In genomic region chr1:18197299-18197698, GRCh38 we compare ENCODE assay signal across 20 cellular contexts.
A peak's percentile ranks its signal among the peaks of the same experiment; 100 is the strongest.
DNase-seq lines count a peak whose midpoint lies in the region; ATAC-seq and TF ChIP-seq lines count a peak whose summit lies in the region.
"Had no signal": no experiment of that assay in that cellular context is flagged by ENCODE, and none has a peak within 500 bp of the region (broad histone marks: within the 10 kb centered on the region; RNA-seq: fewer than 3 reads in every experiment).

No MANE protein-coding gene starts in this region.

- no peaks in the 10 kb centered on the region for H3K9me3 ChIP-seq in GM23248 (ENCODE audit: low read depth)
- H3K9me3 ChIP-seq: BLaER1 treated with 17β-estradiol and CSF1 and Interleukin-3, amounts not matched to agents 10 nM and 100 nM had no signal

- DNase-seq in NCI-H82 (lab: John Stamatoyannopoulos, UW) (peak; percentile 43), NCI-H82 treated with DMSO at 0.1 percent for 48 hours (lab: John Stamatoyannopoulos, UW; ENCODE audit: unreplicated experiment) (no peak), GM23248 (peak; percentile 10), neural crest cell (ENCODE audit: low read depth, low spot score) (no peak), D341Med (ENCODE audit: low spot score) (no peak)
- DNase-seq in activated CD8-positive, alpha-beta T cell treated with anti-CD3 and anti-CD28 coated beads, Interleukin-2, amount 10 ng/mL, durations not matched to agents 7 days and 5 days = no peak
- DNase-seq in stimulated activated naive CD8-positive, alpha-beta T cell treated with anti-CD3 and anti-CD28 coated beads, Interleukin-15, Interleukin-2, amounts not matched to agents 100 U/mL and 50 U/mL, for 24 hours = no peak
- DNase-seq: Calu3; CD8-positive, alpha-beta T cell; NCI-H1417; NCI-H1930; NCI-H510A treated with DMSO at 0.1 percent for 48 hours; NCI-H774; PC-9; SIG-M5 had no signal

- no peak overlapping the region for H3K9ac ChIP-seq in GM23248
- H3K9ac ChIP-seq: BLaER1 treated with 17β-estradiol and CSF1 and Interleukin-3, amounts not matched to agents 10 nM and 100 nM had no signal

- no peaks in the 10 kb centered on the region for H3K79me2 ChIP-seq in GM23248 (ENCODE audit: insufficient read depth)

- no peaks in the 10 kb centered on the region for H3F3A ChIP-seq in GM23248 (ENCODE audit: insufficient read depth)

- CTCF ChIA-PET in activated CD8-positive, alpha-beta T cell treated with anti-CD3 and anti-CD28 coated beads, Interleukin-2, amount 10 ng/mL, durations not matched to agents 7 days and 5 days (lab: Charles Lee) = no interaction called here

- in situ Hi-C loops in GM23248 (cut with MboI) = no loop called here

- H3K4me1 Mint-ChIP-seq in neural crest cell = no peaks in the 10 kb centered on the region
- H3K4me1 Mint-ChIP-seq in activated CD8-positive, alpha-beta T cell treated with anti-CD3 and anti-CD28 coated beads, Interleukin-2, amount 10 ng/mL, durations not matched to agents 7 days and 5 days (ENCODE audit: low read depth) = no peaks in the 10 kb centered on the region

- POLR2A ChIA-PET in activated CD8-positive, alpha-beta T cell treated with anti-CD3 and anti-CD28 coated beads, Interleukin-2, amount 10 ng/mL, durations not matched to agents 7 days and 5 days (lab: Charles Lee) = no interaction called here

- H3K27ac ChIP-seq in GM23248 (no peak overlapping the region), angular gyrus (ENCODE audit: low read depth, low read length) (peak overlapping the region; percentile 3)
- H3K27ac ChIP-seq: BLaER1 treated with 17β-estradiol and CSF1 and Interleukin-3, amounts not matched to agents 10 nM and 100 nM; PC-9; RWPE1 had no signal

- no peaks in the 10 kb centered on the region for H3K36me3 Mint-ChIP-seq in neural crest cell (ENCODE audit: low read depth)
- H3K36me3 Mint-ChIP-seq in activated CD8-positive, alpha-beta T cell treated with anti-CD3 and anti-CD28 coated beads, Interleukin-2, amount 10 ng/mL, durations not matched to agents 7 days and 5 days (ENCODE audit: low read depth) = no peaks in the 10 kb centered on the region
- H3K36me3 Mint-ChIP-seq: CD8-positive, alpha-beta T cell had no signal

- no peak for ATAC-seq in activated CD8-positive, alpha-beta T cell treated with anti-CD3 and anti-CD28 coated beads, Interleukin-2, amount 10 ng/mL, durations not matched to agents 7 days and 5 days
- ATAC-seq in stimulated activated naive CD8-positive, alpha-beta T cell treated with anti-CD3 and anti-CD28 coated beads, Interleukin-15, Interleukin-2, amounts not matched to agents 100 U/mL and 50 U/mL, for 24 hours = no peak
- ATAC-seq: CD8-positive, alpha-beta T cell; GM23338 had no signal

- H3K4me3 Mint-ChIP-seq in neural crest cell = no peak overlapping the region
- no peak overlapping the region for H3K4me3 Mint-ChIP-seq in activated CD8-positive, alpha-beta T cell treated with anti-CD3 and anti-CD28 coated beads, Interleukin-2, amount 10 ng/mL, durations not matched to agents 7 days and 5 days
- H3K4me3 Mint-ChIP-seq: CD8-positive, alpha-beta T cell; GM23338; T-helper 1 cell treated with Interleukin-12 subunit alpha and Interleukin-12 subunit beta and Interleukin-4 antibody, amounts not matched to agents 30 μg/mL and 1 μg/mL, for 36 hours had no signal

- peaks cover 68% of the 10 kb centered on the region for H3K27me3 Mint-ChIP-seq in neural crest cell (ENCODE audit: low read depth)
- H3K27me3 Mint-ChIP-seq in activated CD8-positive, alpha-beta T cell treated with anti-CD3 and anti-CD28 coated beads, Interleukin-2, amount 10 ng/mL, durations not matched to agents 7 days and 5 days (ENCODE audit: low read depth) = peaks cover 6% of the 10 kb centered on the region

- H3K9me3 Mint-ChIP-seq in neural crest cell = no peaks in the 10 kb centered on the region
- no peaks in the 10 kb centered on the region for H3K9me3 Mint-ChIP-seq in activated CD8-positive, alpha-beta T cell treated with anti-CD3 and anti-CD28 coated beads, Interleukin-2, amount 10 ng/mL, durations not matched to agents 7 days and 5 days (ENCODE audit: insufficient read depth)
- H3K9me3 Mint-ChIP-seq: CD8-positive, alpha-beta T cell; GM23338; T-helper 1 cell treated with Interleukin-12 subunit alpha and Interleukin-12 subunit beta and Interleukin-4 antibody, amounts not matched to agents 30 μg/mL and 1 μg/mL, for 36 hours had no signal

- peaks cover 21% of the 10 kb centered on the region for H3K27me3 ChIP-seq in GM23248 (replicated peaks; ENCODE audit: insufficient read depth)
- H3K27me3 ChIP-seq: BLaER1 treated with 17β-estradiol and CSF1 and Interleukin-3, amounts not matched to agents 10 nM and 100 nM had no signal

- H3K36me3 ChIP-seq in GM23248 (ENCODE audit: low read depth) = no peaks in the 10 kb centered on the region
- H3K36me3 ChIP-seq: BLaER1 treated with 17β-estradiol and CSF1 and Interleukin-3, amounts not matched to agents 10 nM and 100 nM had no signal

- TF ChIP-seq CTCF in neural crest cell (conservative IDR thresholded peaks at IDR 0.05) = peak; percentile 25

- 23 to 28% methylated on average over 3 of the region's 3 CpGs for WGBS in GM23248 (ENCODE audit: low coverage in 1 of 2, low lambda C conversion rate in 2 of 2, missing lambda C conversion rate in 2 of 2), 2 experiments

- H2AFZ ChIP-seq in GM23248 = no peak overlapping the region
- H2AFZ ChIP-seq: GM23338, PC-9 had no signal

- H3K4me1 ChIP-seq in GM23248 (ENCODE audit: insufficient read depth) = no peaks in the 10 kb centered on the region

- no peak overlapping the region for H3K27ac Mint-ChIP-seq in neural crest cell (ENCODE audit: unreplicated experiment)
- H3K27ac Mint-ChIP-seq in activated CD8-positive, alpha-beta T cell treated with anti-CD3 and anti-CD28 coated beads, Interleukin-2, amount 10 ng/mL, durations not matched to agents 7 days and 5 days = no peak overlapping the region
- H3K27ac Mint-ChIP-seq: CD8-positive, alpha-beta T cell; GM23338; T-helper 1 cell treated with Interleukin-12 subunit alpha and Interleukin-12 subunit beta and Interleukin-4 antibody, amounts not matched to agents 30 μg/mL and 1 μg/mL, for 36 hours had no signal

- no peaks in the 10 kb centered on the region for H3K9me2 ChIP-seq in GM23248 (ENCODE audit: insufficient read depth)

- no peak overlapping the region for H3K4me3 ChIP-seq in GM23248
- H3K4me3 ChIP-seq: BLaER1 treated with 17β-estradiol and CSF1 and Interleukin-3, amounts not matched to agents 10 nM and 100 nM; GM23338; PC-9 had no signal

- no peaks in the 10 kb centered on the region for H4K20me1 ChIP-seq in GM23248 (ENCODE audit: insufficient read depth)

- no peak overlapping the region for H3K4me2 ChIP-seq in GM23248 (ENCODE audit: unreplicated experiment)
- H3K4me2 ChIP-seq: BLaER1 treated with 17β-estradiol and CSF1 and Interleukin-3, amounts not matched to agents 10 nM and 100 nM; GM23338; PC-9 had no signal

Comparison
In these comparisons a context has a peak if more than half of its experiments do, and no peak if none do; other contexts are left out.
1. DNase-seq: peak in NCI-H82 (single experiment) and GM23248 (single experiment); none in NCI-H82 treated with DMSO at 0.1 percent for 48 hours (single experiment), neural crest cell (single experiment), activated CD8-positive, alpha-beta T cell treated with anti-CD3 and anti-CD28 coated beads, Interleukin-2, amount 10 ng/mL, durations not matched to agents 7 days and 5 days (single experiment), D341Med (single experiment) and stimulated activated naive CD8-positive, alpha-beta T cell treated with anti-CD3 and anti-CD28 coated beads, Interleukin-15, Interleukin-2, amounts not matched to agents 100 U/mL and 50 U/mL, for 24 hours (single experiment).